Comparison of ENCODE assay signal across 8 cellular contexts in genomic region chr17:3723188-3723555, GRCh38. TPM values are rescaled to one million over a fixed set of nuclear protein-coding genes. Genes with fewer than 3 reads are reported as not detected.
A peak's percentile ranks its signal among the peaks of the same experiment; 100 is the strongest.
DNase-seq lines count a peak whose midpoint lies in the region; ATAC-seq and TF ChIP-seq lines count a peak whose summit lies in the region.

No MANE protein-coding gene starts in this region.

- intact Hi-C loops in activated naive CD4-positive, alpha-beta T cell treated with anti-CD3 and anti-CD28 coated beads for 36 hours (cut with micrococcal nuclease) = loop anchor here (1.0 to 10.0 kb wide), 5 partner anchors 12 to 422 kb away; partner anchors contain the start of genes CYB5D2, EMC6, P2RX5 and TAX1BP3
- intact Hi-C loops in left lung (cut with DNase I) = no loop called here
- intact Hi-C loops in tibial artery (cut with DNase I; ENCODE audit: low total_unique reads) = no loop called here

- TF ChIP-seq CTCF in left lung (IDR thresholded peaks at IDR 0.05) (peak; percentile 20 to 39), tibial artery (IDR thresholded peaks at IDR 0.05) (no peak)

- H3K4me3 ChIP-seq in left lung (peak overlapping the region; percentile 83 to 95), tibial artery (peak overlapping the region; percentile 89 to 97)

- peak overlapping the region; percentile 93 for H3K4me3 Mint-ChIP-seq in activated naive CD4-positive, alpha-beta T cell treated with anti-CD3 and anti-CD28 coated beads for 36 hours
- peak overlapping the region; percentile 86 for H3K4me3 Mint-ChIP-seq in activated naive CD8-positive, alpha-beta T cell treated with anti-CD3 and anti-CD28 coated beads for 36 hours

- H3K36me3 ChIP-seq in left lung = peaks cover 0 to 11% of the 10 kb centered on the region in 2 donors
- peaks cover 0 to 20% (median 11%) of the 10 kb centered on the region in 3 donors for H3K36me3 ChIP-seq in tibial artery

- H3K9me3 ChIP-seq in left lung = no peaks in the 10 kb centered on the region
- H3K9me3 ChIP-seq in tibial artery = no peaks in the 10 kb centered on the region

- H3K27me3 ChIP-seq in left lung = no peaks in the 10 kb centered on the region
- no peaks in the 10 kb centered on the region for H3K27me3 ChIP-seq in tibial artery

- peak; percentile 23 for ATAC-seq in left lung
- ATAC-seq in HG03460 (IDR thresholded peaks at IDR 0.05; ENCODE audit: unreplicated experiment) = no peak
- ATAC-seq in HG03135 (IDR thresholded peaks at IDR 0.05; ENCODE audit: unreplicated experiment) = no peak
- no peak for ATAC-seq in HG03139 (IDR thresholded peaks at IDR 0.05; ENCODE audit: unreplicated experiment)

- DNase-seq in activated naive CD4-positive, alpha-beta T cell treated with anti-CD3 and anti-CD28 coated beads for 36 hours = no peak
- DNase-seq in activated naive CD4-positive, alpha-beta T cell treated with Interleukin-2 at 50 U/mL for 16 hours = no peak
- no peak for DNase-seq in activated naive CD8-positive, alpha-beta T cell treated with anti-CD3 and anti-CD28 coated beads for 36 hours
- no peak for DNase-seq in left lung
- no peak for DNase-seq in tibial artery

- H3K36me3 Mint-ChIP-seq in activated naive CD4-positive, alpha-beta T cell treated with anti-CD3 and anti-CD28 coated beads for 36 hours (ENCODE audit: low read depth) = peaks cover 67% of the 10 kb centered on the region
- peaks cover 67% of the 10 kb centered on the region for H3K36me3 Mint-ChIP-seq in activated naive CD8-positive, alpha-beta T cell treated with anti-CD3 and anti-CD28 coated beads for 36 hours

- peaks cover 16 to 62% of the 10 kb centered on the region in 2 donors for H3K4me1 ChIP-seq in left lung
- peaks cover 0 to 40% (median 18%) of the 10 kb centered on the region in 4 donors for H3K4me1 ChIP-seq in tibial artery

- H3K9me3 Mint-ChIP-seq in activated naive CD4-positive, alpha-beta T cell treated with anti-CD3 and anti-CD28 coated beads for 36 hours = no peaks in the 10 kb centered on the region
- H3K9me3 Mint-ChIP-seq in activated naive CD8-positive, alpha-beta T cell treated with anti-CD3 and anti-CD28 coated beads for 36 hours = no peaks in the 10 kb centered on the region

- H3K4me1 Mint-ChIP-seq in activated naive CD4-positive, alpha-beta T cell treated with anti-CD3 and anti-CD28 coated beads for 36 hours (ENCODE audit: low read depth) = peaks cover 63% of the 10 kb centered on the region
- H3K4me1 Mint-ChIP-seq in activated naive CD8-positive, alpha-beta T cell treated with anti-CD3 and anti-CD28 coated beads for 36 hours = peaks cover 56% of the 10 kb centered on the region

- H3K27ac Mint-ChIP-seq in activated naive CD4-positive, alpha-beta T cell treated with anti-CD3 and anti-CD28 coated beads for 36 hours = peak overlapping the region; percentile 89
- H3K27ac Mint-ChIP-seq in activated naive CD8-positive, alpha-beta T cell treated with anti-CD3 and anti-CD28 coated beads for 36 hours = peak overlapping the region; percentile 90

- CTCF ChIA-PET in activated naive CD4-positive, alpha-beta T cell treated with anti-CD3 and anti-CD28 coated beads for 36 hours (lab: Charles Lee) = interaction anchor here (1.0 to 4.3 kb wide), 9 partner anchors 10 to 105 kb away, joined by 3 to 35 read pairs (median 4); no protein-coding TSS in a partner anchor

- H3K27ac ChIP-seq in left lung = peak overlapping the region; percentile 88 to 90
- H3K27ac ChIP-seq in tibial artery = peak overlapping the region; percentile 87 to 91

- no peaks in the 10 kb centered on the region for H3K27me3 Mint-ChIP-seq in activated naive CD4-positive, alpha-beta T cell treated with anti-CD3 and anti-CD28 coated beads for 36 hours (ENCODE audit: low read depth)
- H3K27me3 Mint-ChIP-seq in activated naive CD8-positive, alpha-beta T cell treated with anti-CD3 and anti-CD28 coated beads for 36 hours = peaks cover 3% of the 10 kb centered on the region

RNA-seq across cellular contexts. Expression of gene HASPIN, which starts 0.5 kb away (rescaled TPM):
- total RNA-seq in activated naive CD4-positive, alpha-beta T cell treated with anti-CD3 and anti-CD28 coated beads for 36 hours = 10 to 100 TPM; 20.5 to 21.8 TPM
- 10 to 100 TPM; 23.8 to 24.6 TPM for total RNA-seq in activated naive CD8-positive, alpha-beta T cell treated with anti-CD3 and anti-CD28 coated beads for 36 hours
- 1 to 10 TPM; 1.9 TPM for total RNA-seq in left lung

RNA-seq across cellular contexts. Expression of gene P2RX5, which starts 27.2 kb away (rescaled TPM):
- total RNA-seq in activated naive CD4-positive, alpha-beta T cell treated with anti-CD3 and anti-CD28 coated beads for 36 hours = 10 to 100 TPM; 45.2 to 47.4 TPM
- total RNA-seq in activated naive CD8-positive, alpha-beta T cell treated with anti-CD3 and anti-CD28 coated beads for 36 hours = 10 to 100 TPM; 32.0 to 38.7 TPM
- 1 to 10 TPM; 1.1 to 2.1 TPM for total RNA-seq in left lung

RNA-seq across cellular contexts. Expression of gene EMC6, which starts 54.6 kb away (rescaled TPM):
- 10 to 100 TPM; 41.8 to 44.0 TPM for total RNA-seq in activated naive CD4-positive, alpha-beta T cell treated with anti-CD3 and anti-CD28 coated beads for 36 hours
- total RNA-seq in activated naive CD8-positive, alpha-beta T cell treated with anti-CD3 and anti-CD28 coated beads for 36 hours = 10 to 100 TPM; 83.6 to 85.8 TPM
- total RNA-seq in left lung = 10 to 100 TPM; 33.0 to 37.6 TPM

RNA-seq across cellular contexts. Expression of gene TAX1BP3, which starts 54.8 kb away (rescaled TPM):
- 10 to 100 TPM; 17.7 to 19.3 TPM for total RNA-seq in activated naive CD4-positive, alpha-beta T cell treated with anti-CD3 and anti-CD28 coated beads for 36 hours
- 10 to 100 TPM; 12.3 to 13.6 TPM for total RNA-seq in activated naive CD8-positive, alpha-beta T cell treated with anti-CD3 and anti-CD28 coated beads for 36 hours
- total RNA-seq in left lung = 100 to 1,000 TPM; 143 to 194 TPM

Comparison
In these comparisons a context has a peak if more than half of its experiments do, and no peak if none do; other contexts are left out.
1. CTCF ChIP-seq: peak in left lung (2 of 2); none in tibial artery (0 of 2).
2. RNA of gene HASPIN, which starts 0.5 kb away (total RNA-seq): 23.8 to 24.6 TPM in activated naive CD8-positive, alpha-beta T cell treated with anti-CD3 and anti-CD28 coated beads for 36 hours and 20.5 to 21.8 TPM in activated naive CD4-positive, alpha-beta T cell treated with anti-CD3 and anti-CD28 coated beads for 36 hours; 1.9 TPM in left lung; every median in the first group is over 4 times any median in the second.
3. RNA of gene P2RX5, which starts 27.2 kb away (total RNA-seq): 45.2 to 47.4 TPM in activated naive CD4-positive, alpha-beta T cell treated with anti-CD3 and anti-CD28 coated beads for 36 hours and 32.0 to 38.7 TPM in activated naive CD8-positive, alpha-beta T cell treated with anti-CD3 and anti-CD28 coated beads for 36 hours; 1.1 to 2.1 TPM in left lung; every median in the first group is over 10 times any median in the second.